23 cellular contexts compared by ENCODE assay signal in genomic region chr20:21608777-21609176, GRCh38.
"Had no signal": no experiment of that assay in that cellular context is flagged by ENCODE, and none has a peak within 500 bp of the region (broad histone marks: within the 10 kb centered on the region; RNA-seq: fewer than 3 reads in every experiment).

No MANE protein-coding gene starts in this region.

- H3K9me3 ChIP-seq: Peyer's patch, SJCRH30 had no signal

- H3K36me3 ChIP-seq: Peyer's patch, SJCRH30 had no signal

- H3K27me3 ChIP-seq: Peyer's patch had no signal

- H3K4me1 ChIP-seq: Peyer's patch, SJCRH30 had no signal

- ATAC-seq: activated CD8-positive, alpha-beta memory T cell treated with anti-CD3 and anti-CD28 coated beads, Interleukin-2, amount 10 ng/mL, durations not matched to agents 7 days and 5 days; WTC11 had no signal

- H3K27ac ChIP-seq: Peyer's patch, RWPE1, SJCRH30 had no signal

- DNase-seq: activated CD4-positive, alpha-beta T cell treated with anti-CD3 and anti-CD28 coated beads for 48 hours; activated CD4-positive, alpha-beta T cell treated with anti-CD3 and anti-CD28 coated beads, Interleukin-2, amount 50 U/mL, for 48 hours; activated CD4-positive, CD25-positive, alpha-beta regulatory T cell treated with anti-CD3 and anti-CD28 coated beads, Interleukin-2, amount 50 U/mL, for 72 hours; activated CD8-positive, alpha-beta memory T cell treated with anti-CD3 and anti-CD28 coated beads, Interleukin-2, amount 10 ng/mL, durations not matched to agents 7 days and 5 days; activated effector memory CD4-positive, alpha-beta T cell treated with Interleukin-2 at 50 U/mL for 16 hours; activated naive CD4-positive, alpha-beta T cell; activated T-cell treated with anti-CD3 and anti-CD28 coated beads, Interleukin-2, amount 50 U/mL, for 24 hours; amniotic stem cell; IMR-90; KBM-7; NCI-H1417 treated with DMSO at 0.1 percent for 48 hours; NCI-H1694; NCI-H2107; NCI-H2171 treated with DMSO at 0.1 percent for 48 hours; NCI-H226; NCI-H526 treated with DMSO at 0.1 percent for 48 hours; NCI-H82; OCI-M1; Peyer's patch; Right ventricle myocardium superior had no signal

- H3K4me3 ChIP-seq: Peyer's patch had no signal
